Comparison of ENCODE assay signal across 13 cellular contexts in genomic region chr16:3797904-3798811, GRCh38.
A peak's percentile ranks its signal among the peaks of the same experiment; 100 is the strongest.
DNase-seq lines count a peak whose midpoint lies in the region; ATAC-seq, FAIRE-seq and TF ChIP-seq lines count a peak whose summit lies in the region.
"Had no signal": no experiment of that assay in that cellular context is flagged by ENCODE, and none has a peak within 500 bp of the region (broad histone marks: within the 10 kb centered on the region; RNA-seq: fewer than 3 reads in every experiment).

No MANE protein-coding gene starts in this region.

- H3K27ac Mint-ChIP-seq in CD14-positive monocyte (peak overlapping the region in 5 of 7 donors; percentile 21 to 75 (median 58)), endodermal cell (peak overlapping the region; percentile 8)
- H3K27ac Mint-ChIP-seq: dendritic cell treated with granulocyte-macrophage colony-stimulating factor and Interleukin-4, amounts not matched to agents 40 ng/mL and 50 ng/mL, for 4 days had no signal

- TF ChIP-seq CTCF in CD14-positive monocyte (IDR thresholded peaks at IDR 0.05) (no peak), endodermal cell (conservative IDR thresholded peaks at IDR 0.05) (no peak), vagina (IDR thresholded peaks at IDR 0.05) (no peak)

- intact Hi-C loops in CD14-positive monocyte (cut with micrococcal nuclease) (no loop called here), vagina (cut with DNase I) (no loop called here)

- H4K20me1 ChIP-seq in Karpas-422 (ENCODE audit: insufficient read depth, low read depth, low read length): no peaks in the 10 kb centered on the region

- H3K9me2 ChIP-seq in Karpas-422 (replicated peaks; ENCODE audit: insufficient read depth, low read length): no peaks in the 10 kb centered on the region

- H3K27ac ChIP-seq in Karpas-422 (ENCODE audit: low read length): peak overlapping the region; percentile 60
- H3K27ac ChIP-seq in endodermal cell (ENCODE audit: low read depth, low read length): no peak overlapping the region
- H3K27ac ChIP-seq in vagina: no peak overlapping the region

- H3K4me1 ChIP-seq in Karpas-422 (ENCODE audit: low read length): peaks cover 28% of the 10 kb centered on the region
- H3K4me1 ChIP-seq in endodermal cell (ENCODE audit: control insufficient read depth, insufficient read depth, low read length): no peaks in the 10 kb centered on the region
- peaks cover 82% of the 10 kb centered on the region for H3K4me1 ChIP-seq in vagina

- H3K36me3 Mint-ChIP-seq in CD14-positive monocyte (peaks cover 16% of the 10 kb centered on the region in 2 donors), endodermal cell (ENCODE audit: low read depth) (peaks cover 23% of the 10 kb centered on the region)

- in situ Hi-C loops in KBM-7 (cut with MboI; ENCODE audit: low pct_unique_long_range_greater_than_20kb, low sequenced_read_pairs): no loop called here

- whole genome bisulfite sequencing in endodermal cell (ENCODE audit: insufficient coverage in 1 of 2, insufficient read length in 1 of 2), 2 experiments: 76 to 88% methylated on average over 5 to 10 of the region's 10 CpGs

- no peaks in the 10 kb centered on the region for H3K27me3 ChIP-seq in Karpas-422 (ENCODE audit: low read length)
- no peaks in the 10 kb centered on the region for H3K27me3 ChIP-seq in endodermal cell (ENCODE audit: control insufficient read depth, insufficient read depth, low read length, poor library complexity, severe bottlenecking)
- no peaks in the 10 kb centered on the region for H3K27me3 ChIP-seq in vagina

- peaks cover 0 to 7% (median 3%) of the 10 kb centered on the region in 7 donors for H3K9me3 Mint-ChIP-seq in CD14-positive monocyte
- no peaks in the 10 kb centered on the region for H3K9me3 Mint-ChIP-seq in endodermal cell
- H3K9me3 Mint-ChIP-seq: dendritic cell treated with granulocyte-macrophage colony-stimulating factor and Interleukin-4, amounts not matched to agents 40 ng/mL and 50 ng/mL, for 4 days had no signal

- TF ChIP-seq POLR2A in vagina (IDR thresholded peaks at IDR 0.05): no peak

- H3K4me3 Mint-ChIP-seq in CD14-positive monocyte (no peak overlapping the region), endodermal cell (no peak overlapping the region)
- H3K4me3 Mint-ChIP-seq: dendritic cell treated with granulocyte-macrophage colony-stimulating factor and Interleukin-4, amounts not matched to agents 40 ng/mL and 50 ng/mL, for 4 days had no signal

- H3K4me2 ChIP-seq in Karpas-422 (ENCODE audit: low read depth, low read length, poor library complexity, severe bottlenecking): peak overlapping the region; percentile 60

- H3K4me1 Mint-ChIP-seq in CD14-positive monocyte: peaks cover 44% of the 10 kb centered on the region
- H3K4me1 Mint-ChIP-seq in endodermal cell: peaks cover 8% of the 10 kb centered on the region

- H3K27me3 Mint-ChIP-seq in CD14-positive monocyte (ENCODE audit: low read depth in 3 of 3) (peaks cover 0 to 1% (median 0%) of the 10 kb centered on the region in 3 donors), endodermal cell (ENCODE audit: insufficient read depth) (no peaks in the 10 kb centered on the region)
- H3K27me3 Mint-ChIP-seq: dendritic cell treated with granulocyte-macrophage colony-stimulating factor and Interleukin-4, amounts not matched to agents 40 ng/mL and 50 ng/mL, for 4 days had no signal

- H3K9ac ChIP-seq in Karpas-422 (ENCODE audit: low read length) (peak overlapping the region; percentile 42), endodermal cell (ENCODE audit: extremely low read depth, low read length, poor library complexity, severe bottlenecking) (no peak overlapping the region)

- no peak for FAIRE-seq in urothelium cell line (lab: Jason Lieb, UNC)
- FAIRE-seq: D721Med had no signal

- DNase-seq in CD14-positive monocyte (ENCODE audit: low spot score): no peak
- peak; percentile 58 for DNase-seq in Karpas-422
- DNase-seq in endodermal cell: no peak
- no peak for DNase-seq in vagina (ENCODE audit: extremely low spot score in 2 of 2)
- DNase-seq in amniotic stem cell (lab: John Stamatoyannopoulos, UW): no peak
- no peak for DNase-seq in urothelium cell line (ENCODE audit: low spot score)
- no peak for DNase-seq in KBM-7
- DNase-seq: NCI-H446; stimulated activated CD4-positive, alpha-beta T cell treated with anti-CD3 and anti-CD28 coated beads, Interleukin-12 subunit alpha, Interleukin-12 subunit beta, amount 100 ng/mL, for 4 hours; stimulated activated naive CD4-positive, alpha-beta T cell treated with Interleukin-2 at 50 U/mL for 16 hours had no signal

- H3K4me3 ChIP-seq in Karpas-422 (ENCODE audit: low read length) (peak overlapping the region; percentile 51), endodermal cell (ENCODE audit: low read length) (no peak overlapping the region), vagina (no peak overlapping the region)

- H3K9me3 ChIP-seq in Karpas-422 (ENCODE audit: low read length): no peaks in the 10 kb centered on the region
- no peaks in the 10 kb centered on the region for H3K9me3 ChIP-seq in endodermal cell (ENCODE audit: control insufficient read depth, low read length)
- no peaks in the 10 kb centered on the region for H3K9me3 ChIP-seq in vagina

- no peak overlapping the region for H2AFZ ChIP-seq in Karpas-422 (ENCODE audit: low read length)

- H3K36me3 ChIP-seq in Karpas-422 (ENCODE audit: insufficient read depth, low read length) (no peaks in the 10 kb centered on the region), endodermal cell (ENCODE audit: control insufficient read depth, insufficient read depth, low read length) (peaks cover 17% of the 10 kb centered on the region), vagina (no peaks in the 10 kb centered on the region)

- H3K79me2 ChIP-seq in Karpas-422 (ENCODE audit: low read length): peaks cover 94% of the 10 kb centered on the region

- ATAC-seq in GM18867 (IDR thresholded peaks at IDR 0.05; ENCODE audit: unreplicated experiment): peak; percentile 46
